Comparison of ENCODE assay signal across 8 cellular contexts in the genomic region with DNA sequence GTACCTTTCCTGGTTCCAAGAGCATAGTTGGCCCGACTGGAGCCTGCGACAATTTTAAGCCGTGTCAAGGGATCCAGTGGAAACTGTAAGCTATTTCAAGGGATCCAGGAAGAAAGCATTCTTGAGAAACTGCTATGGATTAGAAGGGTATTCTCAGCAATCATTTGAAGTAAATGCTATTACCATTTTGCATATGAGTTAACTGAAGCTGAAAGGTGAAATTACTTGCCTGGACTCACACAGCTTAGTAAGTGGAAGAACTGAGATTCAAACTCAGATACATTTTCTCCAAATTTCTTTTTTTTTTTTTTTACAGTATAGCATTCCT. TPM values are rescaled to one million over a fixed set of nuclear protein-coding genes. Genes with fewer than 3 reads are reported as not detected.
DNase-seq lines count a peak whose midpoint lies in the region; ATAC-seq and TF ChIP-seq lines count a peak whose summit lies in the region.

No MANE protein-coding gene starts in this region.

- TF ChIP-seq POLR2A in NB4 (IDR thresholded peaks at IDR 0.05; ENCODE audit: extremely low read depth, insufficient read length), result no peak

- H3K9me3 Mint-ChIP-seq in endothelial cell (ENCODE audit: unreplicated experiment) (no peaks in the 10 kb centered on the region), osteocyte (ENCODE audit: unreplicated experiment) (peaks cover 9% of the 10 kb centered on the region)

- peak overlapping the region; percentile 77 for H3K9ac ChIP-seq in DND-41 (ENCODE audit: low read depth, low read length)

- peak overlapping the region; percentile 79 for H3K4me2 ChIP-seq in DND-41 (ENCODE audit: insufficient read depth, low read length)

- peaks cover 12% of the 10 kb centered on the region for H3K79me2 ChIP-seq in DND-41 (ENCODE audit: insufficient read depth, low read length)

- H3K27me3 Mint-ChIP-seq in endothelial cell (ENCODE audit: unreplicated experiment), result peaks cover 2% of the 10 kb centered on the region
- peaks cover 2% of the 10 kb centered on the region for H3K27me3 Mint-ChIP-seq in osteocyte (ENCODE audit: unreplicated experiment)

- H3K36me3 Mint-ChIP-seq in endothelial cell (ENCODE audit: low read depth, unreplicated experiment), result peaks cover 4% of the 10 kb centered on the region
- H3K36me3 Mint-ChIP-seq in osteocyte (ENCODE audit: unreplicated experiment), result peaks cover 4% of the 10 kb centered on the region

- H3K27ac Mint-ChIP-seq in endothelial cell (ENCODE audit: unreplicated experiment) (peak overlapping the region; percentile 98), osteocyte (ENCODE audit: unreplicated experiment) (peak overlapping the region; percentile 97)

- peak overlapping the region; percentile 82 for H3K27ac ChIP-seq in DND-41 (ENCODE audit: low read length)

- peak overlapping the region; percentile 87 for H2AFZ ChIP-seq in DND-41 (ENCODE audit: low read depth, low read length)

- H4K20me1 ChIP-seq in DND-41 (ENCODE audit: insufficient read depth, low read length), result no peaks in the 10 kb centered on the region

- peaks cover 10% of the 10 kb centered on the region; the same call in 1 of the 2 replicates for H3K36me3 ChIP-seq in DND-41 (ENCODE audit: insufficient read depth, low read length)

- H3K4me1 Mint-ChIP-seq in endothelial cell (ENCODE audit: unreplicated experiment), result peaks cover 18% of the 10 kb centered on the region
- H3K4me1 Mint-ChIP-seq in osteocyte (ENCODE audit: unreplicated experiment), result peaks cover 25% of the 10 kb centered on the region

- H3K4me3 ChIP-seq in DND-41 (ENCODE audit: low read depth in 1 of 2, low read length in 2 of 2) (peak overlapping the region; percentile 79 to 90), NB4 (ENCODE audit: low read depth, low read length) (peak overlapping the region; percentile 97)

- H3K4me3 Mint-ChIP-seq in endothelial cell (ENCODE audit: unreplicated experiment), result peak overlapping the region; percentile 99
- H3K4me3 Mint-ChIP-seq in osteocyte (ENCODE audit: unreplicated experiment), result peak overlapping the region; percentile 99

- peaks cover 26% of the 10 kb centered on the region for H3K4me1 ChIP-seq in DND-41 (ENCODE audit: insufficient read depth, low read length)

- H3K9me3 ChIP-seq in DND-41 (ENCODE audit: insufficient read depth, low read length, severe bottlenecking), result no peaks in the 10 kb centered on the region

- TF ChIP-seq CTCF in DND-41 (IDR thresholded peaks at IDR 0.05; ENCODE audit: borderline replicate concordance, extremely low read depth, low read length, poor library complexity, severe bottlenecking) (no peak), NB4 (IDR thresholded peaks at IDR 0.05; ENCODE audit: low read depth, low read length) (no peak), endothelial cell (IDR thresholded peaks at IDR 0.05; ENCODE audit: unreplicated experiment) (no peak), osteocyte (IDR thresholded peaks at IDR 0.05) (no peak)

- H3K27me3 ChIP-seq in DND-41 (ENCODE audit: insufficient read depth, low read length, poor library complexity), result no peaks in the 10 kb centered on the region

- DNase-seq in DND-41, result no peak
- no peak for DNase-seq in NB4 (ENCODE audit: low read depth)
- DNase-seq in endothelial cell (ENCODE audit: low spot score), result no peak
- no peak for DNase-seq in osteocyte (ENCODE audit: extremely low spot score, unreplicated experiment)
- no peak for DNase-seq in RPMI8226
- DNase-seq in D341Med (ENCODE audit: low spot score), result no peak
- DNase-seq in NCI-H2081 treated with DMSO at 0.1 percent for 48 hours (lab: John Stamatoyannopoulos, UW), result no peak

- ATAC-seq in DND-41 (ENCODE audit: insufficient read depth, low read depth) (no peak), HG02852 (IDR thresholded peaks at IDR 0.05; ENCODE audit: unreplicated experiment) (no peak)

RNA-seq across cellular contexts. Expression of gene ZNF684, which starts 0.6 kb away (rescaled TPM):
- total RNA-seq in endothelial cell (ENCODE audit: unreplicated experiment), result 4.3 TPM
- 4.7 and 5.4 TPM in 2 replicates for total RNA-seq in osteocyte

RNA-seq across cellular contexts. Expression of gene EXO5, which starts 23.5 kb away (rescaled TPM):
- total RNA-seq in endothelial cell (ENCODE audit: unreplicated experiment) (14.8 TPM), osteocyte (9.7 and 10.0 TPM in 2 replicates)

RNA-seq across cellular contexts. Expression of gene ZFP69, which starts 54.9 kb away (rescaled TPM):
- total RNA-seq in endothelial cell (ENCODE audit: unreplicated experiment), result 3.3 TPM
- 3.7 and 4.9 TPM in 2 replicates for total RNA-seq in osteocyte
